Comparison of ENCODE assay signal across 18 cellular contexts in genomic region chr4:127196656-127197352, GRCh38.
"Had no signal": no experiment of that assay in that cellular context is flagged by ENCODE, and none has a peak within 500 bp of the region (broad histone marks: within the 10 kb centered on the region; RNA-seq: fewer than 3 reads in every experiment).

No MANE protein-coding gene starts in this region.

- H3K27ac ChIP-seq: body of pancreas, dorsolateral prefrontal cortex, pancreas, thoracic aorta had no signal

- DNase-seq: activated CD4-positive, alpha-beta T cell treated with anti-CD3 and anti-CD28 coated beads, Interleukin-2, amount 10 ng/mL, durations not matched to agents 24 days and 14 days; activated CD8-positive, alpha-beta T cell treated with anti-CD3 and anti-CD28 coated beads for 36 hours; activated naive CD4-positive, alpha-beta T cell treated with anti-CD3 and anti-CD28 coated beads for 36 hours; activated T-cell treated with anti-CD3 and anti-CD28 coated beads, Interleukin-2, amount 50 U/mL, for 4 hours; body of pancreas; central memory CD4-positive, alpha-beta T cell; erythroblast; foreskin melanocyte; immature natural killer cell; naive thymus-derived CD4-positive, alpha-beta T cell; stimulated activated CD4-positive, alpha-beta T cell treated with anti-CD3 and anti-CD28 coated beads, Interleukin-4, amount 100 ng/mL, for 4 hours; T-helper 1 cell; T-helper 9 cell had no signal

- H3K4me1 ChIP-seq: body of pancreas, pancreas had no signal

- ATAC-seq: activated CD8-positive, alpha-beta T cell treated with anti-CD3 and anti-CD28 coated beads for 36 hours; activated T-cell treated with anti-CD3 and anti-CD28 coated beads, Interleukin-2, amount 50 U/mL, for 4 hours; body of pancreas; naive thymus-derived CD4-positive, alpha-beta T cell; pancreas; sciatic nerve; stimulated activated memory B cell treated with anti-CD40 and anti-IgM and Interleukin-4, amounts not matched to agents 10 μg/mL and 1 μg/mL and 100 μg/mL, for 72 hours had no signal

- H3K9me3 ChIP-seq: body of pancreas, pancreas, thoracic aorta had no signal

- H3K27me3 ChIP-seq: body of pancreas, dorsolateral prefrontal cortex, pancreas had no signal

- H3K36me3 ChIP-seq: pancreas, thoracic aorta had no signal

- H3K4me3 ChIP-seq: body of pancreas, dorsolateral prefrontal cortex, pancreas, thoracic aorta had no signal
